Comparison of ENCODE assay signal across 8 cellular contexts in genomic region chr9:108478871-108479332, GRCh38.
DNase-seq lines count a peak whose midpoint lies in the region; ATAC-seq, FAIRE-seq and TF ChIP-seq lines count a peak whose summit lies in the region.

No MANE protein-coding gene starts in this region.

- no peak for FAIRE-seq in GM12891 (lab: Jason Lieb, UNC)

- H3K27ac ChIP-seq in substantia nigra (ENCODE audit: low read depth, low read length, poor library complexity, severe bottlenecking) = no peak overlapping the region

- DNase-seq in ELR (ENCODE audit: low read depth) = peak; percentile 94
- DNase-seq in M059J (ENCODE audit: low read depth) = peak; percentile 94
- DNase-seq in fibroblast of the conjunctiva (ENCODE audit: low read depth) = peak; percentile 64
- no peak for DNase-seq in substantia nigra (lab: John Stamatoyannopoulos, UW)
- no peak for DNase-seq in GM12891 (ENCODE audit: insufficient read length, low spot score)
- DNase-seq in cerebellar cortex (ENCODE audit: low spot score) = no peak

- peak; percentile 71 for ATAC-seq in GM21737 (IDR thresholded peaks at IDR 0.05; ENCODE audit: unreplicated experiment)
- no peak for ATAC-seq in HG03571 (IDR thresholded peaks at IDR 0.05; ENCODE audit: unreplicated experiment)

- TF ChIP-seq POLR2A in GM12891 (IDR thresholded peaks at IDR 0.05; ENCODE audit: low read depth, low read length) = no peak

TF ChIP-seq in GM12891, 5 proteins besides CTCF, POLR2A, EP300 and RAD21:
- TF ChIP-seq POU2F2 (IDR thresholded peaks at IDR 0.05; ENCODE audit: low read depth, low read length) (no peak), PAX5 (IDR thresholded peaks at IDR 0.05; ENCODE audit: insufficient read depth, low read length, severe bottlenecking) (no peak), POLR2AphosphoS5 (IDR thresholded peaks at IDR 0.05; ENCODE audit: low read depth, low read length) (no peak), SPI1 (IDR thresholded peaks at IDR 0.05; ENCODE audit: low read depth, low read length) (no peak), TAF1 (IDR thresholded peaks at IDR 0.05; ENCODE audit: low read depth, low read length) (no peak)

Comparison
In these comparisons a context has a peak if more than half of its experiments do, and no peak if none do; other contexts are left out.
1. DNase-seq: peak in ELR (single experiment), M059J (single experiment) and fibroblast of the conjunctiva (single experiment); none in substantia nigra (0 of 49), GM12891 (single experiment) and cerebellar cortex (single experiment).